In genomic region chr3:113660458-113660857, GRCh38 we compare ENCODE assay signal across 27 cellular contexts. TPM values are rescaled to one million over a fixed set of nuclear protein-coding genes. Genes with fewer than 3 reads are reported as not detected.
DNase-seq lines count a peak whose midpoint lies in the region; ATAC-seq and TF ChIP-seq lines count a peak whose summit lies in the region.
"Had no signal": no experiment of that assay in that cellular context is flagged by ENCODE, and none has a peak within 500 bp of the region (broad histone marks: within the 10 kb centered on the region; RNA-seq: fewer than 3 reads in every experiment).

No MANE protein-coding gene starts in this region.

- no peaks in the 10 kb centered on the region for H3K9me3 Mint-ChIP-seq in nephron progenitor cell
- H3K9me3 Mint-ChIP-seq: activated CD4-positive, alpha-beta memory T cell treated with anti-CD3 and anti-CD28 coated beads for 36 hours; CD8-positive, alpha-beta memory T cell had no signal

- no peaks in the 10 kb centered on the region for H3K9me3 ChIP-seq in fibroblast of lung (ENCODE audit: control insufficient read depth, insufficient read depth, low read depth, low read length)
- no peaks in the 10 kb centered on the region for H3K9me3 ChIP-seq in transverse colon
- H3K9me3 ChIP-seq: testis, uterus had no signal

- H3K27me3 ChIP-seq in fibroblast of lung (ENCODE audit: control insufficient read depth, insufficient read depth, low read length) = no peaks in the 10 kb centered on the region
- H3K27me3 ChIP-seq in transverse colon = no peaks in the 10 kb centered on the region
- H3K27me3 ChIP-seq: cardiac muscle cell, hepatocyte, testis, uterus had no signal

- H2AFZ ChIP-seq in fibroblast of lung (ENCODE audit: low read length) = no peak overlapping the region
- H2AFZ ChIP-seq: hepatocyte had no signal

- DNase-seq in Right ventricle myocardium inferior (ENCODE audit: missing footprints) (no peak), cardiac septum (ENCODE audit: low spot score) (no peak), fibroblast of lung (ENCODE audit: low read depth in 2 of 2) (no peak), nephron progenitor cell (no peak), transverse colon (no peak), hepatic stellate cell (ENCODE audit: low spot score) (no peak), superior temporal gyrus (ENCODE audit: extremely low spot score) (no peak)
- DNase-seq in activated CD4-positive, alpha-beta T cell treated with anti-CD3 and anti-CD28 coated beads, Interleukin-2, amount 50 U/mL, for 48 hours = no peak
- DNase-seq: 8988T; activated CD4-positive, alpha-beta memory T cell treated with anti-CD3 and anti-CD28 coated beads for 36 hours; activated CD8-positive, alpha-beta memory T cell treated with anti-CD3 and anti-CD28 coated beads, Interleukin-2, amount 50 U/mL, for 48 hours; CD8-positive, alpha-beta memory T cell; cortex of kidney; DMS53; effector memory CD8-positive, alpha-beta T cell; erythroblast; foreskin fibroblast; mesendoderm; NCI-H1048; stimulated activated CD4-positive, alpha-beta T cell treated with anti-CD3 and anti-CD28 coated beads, Interleukin-2, amount 100 ng/mL, for 48 hours; T-helper 1 cell; testis; uterus had no signal

- TF ChIP-seq POLR2A in transverse colon (IDR thresholded peaks at IDR 0.05) = no peak

- no peak overlapping the region for H3K9ac ChIP-seq in fibroblast of lung (ENCODE audit: insufficient read depth, low read length)

- ATAC-seq in Right ventricle myocardium inferior = peak; percentile 2
- ATAC-seq: effector memory CD8-positive, alpha-beta T cell; Panc1 had no signal

- no peak overlapping the region for H3K4me2 ChIP-seq in fibroblast of lung (ENCODE audit: extremely low read depth, insufficient read depth, low read length)
- H3K4me2 ChIP-seq: hepatocyte had no signal

- H3K36me3 ChIP-seq in fibroblast of lung (ENCODE audit: control insufficient read depth, insufficient read depth, low read length) (peaks cover 3% of the 10 kb centered on the region), transverse colon (peaks cover 0 to 5% (median 0%) of the 10 kb centered on the region in 4 donors)
- H3K36me3 ChIP-seq: uterus had no signal

- no peaks in the 10 kb centered on the region for H4K20me1 ChIP-seq in fibroblast of lung (ENCODE audit: control insufficient read depth, extremely low read depth, insufficient read depth, low read length)

- peak overlapping the region; percentile 53 for H3K27ac Mint-ChIP-seq in nephron progenitor cell
- H3K27ac Mint-ChIP-seq: activated CD4-positive, alpha-beta memory T cell treated with anti-CD3 and anti-CD28 coated beads for 36 hours; activated naive CD4-positive, alpha-beta T cell treated with anti-CD3 and anti-CD28 coated beads, Interleukin-2, amount 50 U/mL, for 24 hours; effector memory CD8-positive, alpha-beta T cell had no signal

- H3K4me1 Mint-ChIP-seq in nephron progenitor cell = peaks cover 11% of the 10 kb centered on the region

- H3K27ac ChIP-seq in fibroblast of lung (ENCODE audit: insufficient read depth, low read length) (peak overlapping the region; percentile 34), transverse colon (peak overlapping the region; percentile 6 to 58 (median 48))
- H3K27ac ChIP-seq: cardiac muscle cell, hepatocyte, testis, uterus had no signal

- H3K36me3 Mint-ChIP-seq in nephron progenitor cell (ENCODE audit: low read depth) = peaks cover 70% of the 10 kb centered on the region

- no peaks in the 10 kb centered on the region for H3K79me2 ChIP-seq in fibroblast of lung (ENCODE audit: control insufficient read depth, insufficient read depth, low read length)
- H3K79me2 ChIP-seq: hepatocyte had no signal

- intact Hi-C loops in Right ventricle myocardium inferior (cut with DNase I) (no loop called here), cardiac septum (cut with DNase I) (no loop called here), transverse colon (cut with DNase I; ENCODE audit: low total_unique reads) (no loop called here)

- H3K4me1 ChIP-seq in fibroblast of lung (ENCODE audit: control insufficient read depth, extremely low read depth, insufficient read depth, low read length) (no peaks in the 10 kb centered on the region), transverse colon (peaks cover 0 to 24% (median 17%) of the 10 kb centered on the region in 4 donors)
- H3K4me1 ChIP-seq: testis, uterus had no signal

- in situ Hi-C loops in transverse colon (cut with MboI; ENCODE audit: low pct_ligation_motif_present in 1 of 4, low pct_unique_long_range_greater_than_20kb in 1 of 4, low sequenced_read_pairs in 3 of 4) = no loop called here

- 91% methylated on average over 2 of the region's 2 CpGs; no CpG with 5 or more reads in 1 of the 2 donors for WGBS in transverse colon (ENCODE audit: low coverage in 1 of 2), 2 donors

- no peak for TF ChIP-seq EP300 in transverse colon (IDR thresholded peaks at IDR 0.05; ENCODE audit: low read depth)

- no peak overlapping the region for H3K4me3 ChIP-seq in fibroblast of lung (replicated peaks in 1 of 4; ENCODE audit: control extremely low read depth in 1 of 4, insufficient read depth in 1 of 4, low read depth in 3 of 4, low read length in 4 of 4)
- H3K4me3 ChIP-seq in transverse colon = no peak overlapping the region
- H3K4me3 ChIP-seq: cardiac muscle cell, hepatocyte, testis, uterus had no signal

- TF ChIP-seq CTCF in fibroblast of lung (conservative IDR thresholded peaks at IDR 0.05 in 1 of 2, IDR thresholded peaks at IDR 0.05 in 1 of 2; ENCODE audit: low read depth in 1 of 2, low read length in 2 of 2) (no peak), nephron progenitor cell (IDR thresholded peaks at IDR 0.05) (no peak), transverse colon (IDR thresholded peaks at IDR 0.05) (no peak)

- no peaks in the 10 kb centered on the region for H3K27me3 Mint-ChIP-seq in nephron progenitor cell (ENCODE audit: low read depth, poor library complexity)
- H3K27me3 Mint-ChIP-seq: activated CD4-positive, alpha-beta memory T cell treated with anti-CD3 and anti-CD28 coated beads for 36 hours; activated naive CD4-positive, alpha-beta T cell treated with anti-CD3 and anti-CD28 coated beads, Interleukin-2, amount 50 U/mL, for 24 hours; CD8-positive, alpha-beta memory T cell; effector memory CD8-positive, alpha-beta T cell had no signal

- H3K4me3 Mint-ChIP-seq in nephron progenitor cell = no peak overlapping the region
- H3K4me3 Mint-ChIP-seq: activated CD4-positive, alpha-beta memory T cell treated with anti-CD3 and anti-CD28 coated beads for 36 hours; activated naive CD4-positive, alpha-beta T cell treated with anti-CD3 and anti-CD28 coated beads, Interleukin-2, amount 50 U/mL, for 24 hours; CD8-positive, alpha-beta memory T cell; effector memory CD8-positive, alpha-beta T cell had no signal

RNA-seq across cellular contexts. Expression of gene USF3, which starts 36.0 kb away (rescaled TPM):
- total RNA-seq in Right ventricle myocardium inferior = 12.9 TPM
- total RNA-seq in cardiac septum = 16.3 TPM
- 5.9 and 8.9 TPM in 2 replicates for total RNA-seq in fibroblast of lung
- polyA plus RNA-seq in fibroblast of lung = 13.0 and 15.8 TPM in 2 replicates
- 3.3 and 4.9 TPM in 2 replicates for polyA plus RNA-seq in fibroblast of lung (2012)
- polyA minus RNA-seq in fibroblast of lung (ENCODE audit: low replicate concordance) = 11.3 and 11.6 TPM in 2 replicates
- 10 to 100 TPM; 23.1 to 33.2 (median 27.8) TPM for total RNA-seq in transverse colon
